In the genomic region with DNA sequence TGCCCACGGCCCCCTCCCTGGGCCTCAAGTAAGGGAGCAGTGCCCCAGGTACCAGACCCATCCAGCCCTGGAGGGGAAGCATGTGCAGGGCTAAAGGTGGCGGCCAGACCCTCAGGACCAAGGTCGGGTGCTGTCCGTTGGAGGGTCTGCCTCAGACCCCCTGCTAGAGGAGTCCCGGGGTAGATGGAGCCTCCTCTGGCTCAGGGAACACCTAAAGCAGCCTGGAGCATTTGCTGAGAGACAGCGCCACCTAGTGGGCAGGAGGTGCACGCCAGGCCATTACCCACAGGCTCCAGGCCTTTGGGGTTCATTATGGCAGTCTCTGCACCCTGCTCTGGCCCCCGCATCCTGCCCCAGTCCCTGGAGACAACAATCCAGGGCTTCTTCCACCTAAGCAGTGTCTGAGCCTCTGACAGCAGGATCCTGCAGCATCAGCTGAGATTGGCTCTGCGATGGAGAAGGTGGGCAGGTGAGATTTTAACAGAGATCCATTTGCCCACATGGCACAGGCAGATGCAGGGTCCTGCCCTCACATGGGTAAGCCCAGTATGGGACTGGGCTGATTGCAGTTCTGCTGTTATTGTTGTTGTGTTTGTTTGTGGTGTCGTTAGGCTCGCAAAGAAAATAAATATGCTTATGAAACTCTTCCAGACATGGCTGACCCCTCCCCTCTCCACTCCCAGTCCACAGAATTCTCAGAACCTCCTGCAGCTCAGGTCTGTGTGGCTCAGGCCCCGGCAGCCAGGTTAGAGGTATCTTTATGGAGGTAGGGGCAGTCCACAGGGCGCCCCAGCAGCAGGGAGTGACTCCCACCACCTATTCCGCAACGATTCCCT, we compare ENCODE assay signal across 1 cellular context.
TF ChIP-seq lines count a peak whose summit lies in the region.

No MANE protein-coding gene starts in this region.

TF ChIP-seq in K562, 482 proteins besides CTCF, POLR2A, EP300 and RAD21 (continues in another document):
- TF ChIP-seq TBP (optimal IDR thresholded peaks at IDR 0.05; ENCODE audit: low read depth, low read length), result no peak
- no peak for TF ChIP-seq ETV1 (tag; conservative IDR thresholded peaks at IDR 0.05; ENCODE audit: low read depth)
- 0 out of 2 replicates have a peak, but pooled peaks have one; percentile 37 for TF ChIP-seq HIVEP1 (CRISPR knock-in tag; IDR thresholded peaks at IDR 0.05)
- TF ChIP-seq, protein P1, sequence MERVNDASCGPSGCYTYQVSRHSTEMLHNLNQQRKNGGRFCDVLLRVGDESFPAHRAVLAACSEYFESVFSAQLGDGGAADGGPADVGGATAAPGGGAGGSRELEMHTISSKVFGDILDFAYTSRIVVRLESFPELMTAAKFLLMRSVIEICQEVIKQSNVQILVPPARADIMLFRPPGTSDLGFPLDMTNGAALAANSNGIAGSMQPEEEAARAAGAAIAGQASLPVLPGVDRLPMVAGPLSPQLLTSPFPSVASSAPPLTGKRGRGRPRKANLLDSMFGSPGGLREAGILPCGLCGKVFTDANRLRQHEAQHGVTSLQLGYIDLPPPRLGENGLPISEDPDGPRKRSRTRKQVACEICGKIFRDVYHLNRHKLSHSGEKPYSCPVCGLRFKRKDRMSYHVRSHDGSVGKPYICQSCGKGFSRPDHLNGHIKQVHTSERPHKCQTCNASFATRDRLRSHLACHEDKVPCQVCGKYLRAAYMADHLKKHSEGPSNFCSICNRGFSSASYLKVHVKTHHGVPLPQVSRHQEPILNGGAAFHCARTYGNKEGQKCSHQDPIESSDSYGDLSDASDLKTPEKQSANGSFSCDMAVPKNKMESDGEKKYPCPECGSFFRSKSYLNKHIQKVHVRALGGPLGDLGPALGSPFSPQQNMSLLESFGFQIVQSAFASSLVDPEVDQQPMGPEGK (CRISPR knock-in tag; IDR thresholded peaks at IDR 0.05; ENCODE audit: borderline replicate concordance), result no peak
- peak; percentile 36 for TF ChIP-seq POU5F1 (IDR thresholded peaks at IDR 0.05; ENCODE audit: borderline replicate concordance, low read depth, low read length, partially characterized antibody)
- TF ChIP-seq ZNF146 (CRISPR knock-in tag; IDR thresholded peaks at IDR 0.05; ENCODE audit: unreplicated experiment), result no peak
- TF ChIP-seq MTA3 (IDR thresholded peaks at IDR 0.05; ENCODE audit: borderline replicate concordance), result peak; percentile 47; the same call in 1 of the 2 replicates
- no peak for TF ChIP-seq ZNF589 (CRISPR knock-in tag; IDR thresholded peaks at IDR 0.05; ENCODE audit: low read depth)
- TF ChIP-seq, protein P2, sequence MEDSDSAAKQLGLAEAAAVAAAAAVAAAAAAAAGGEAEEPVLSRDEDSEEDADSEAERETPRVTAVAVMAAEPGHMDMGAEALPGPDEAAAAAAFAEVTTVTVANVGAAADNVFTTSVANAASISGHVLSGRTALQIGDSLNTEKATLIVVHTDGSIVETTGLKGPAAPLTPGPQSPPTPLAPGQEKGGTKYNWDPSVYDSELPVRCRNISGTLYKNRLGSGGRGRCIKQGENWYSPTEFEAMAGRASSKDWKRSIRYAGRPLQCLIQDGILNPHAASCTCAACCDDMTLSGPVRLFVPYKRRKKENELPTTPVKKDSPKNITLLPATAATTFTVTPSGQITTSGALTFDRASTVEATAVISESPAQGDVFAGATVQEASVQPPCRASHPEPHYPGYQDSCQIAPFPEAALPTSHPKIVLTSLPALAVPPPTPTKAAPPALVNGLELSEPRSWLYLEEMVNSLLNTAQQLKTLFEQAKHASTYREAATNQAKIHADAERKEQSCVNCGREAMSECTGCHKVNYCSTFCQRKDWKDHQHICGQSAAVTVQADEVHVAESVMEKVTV (CRISPR knock-in tag; IDR thresholded peaks at IDR 0.05), result peak; percentile 94
- TF ChIP-seq PHB (CRISPR knock-in tag; IDR thresholded peaks at IDR 0.05), result no peak
- no peak for TF ChIP-seq MYC (IDR thresholded peaks at IDR 0.05; ENCODE audit: low read depth, low read length)
- TF ChIP-seq MYC (CRISPR knock-in tag; IDR thresholded peaks at IDR 0.05; ENCODE audit: borderline replicate concordance, low read depth), result no peak
- TF ChIP-seq SREBF1 (IDR thresholded peaks at IDR 0.05; ENCODE audit: borderline replicate concordance, low read depth, low read length), result no peak
- TF ChIP-seq ZBTB7A (IDR thresholded peaks at IDR 0.05; ENCODE audit: borderline replicate concordance, control insufficient read depth, low read depth, low read length), result peak; percentile 41; the same call in 1 of the 2 replicates
- peak; percentile 52 for TF ChIP-seq CREM (IDR thresholded peaks at IDR 0.05; ENCODE audit: low read depth)
- TF ChIP-seq KDM1A (IDR thresholded peaks at IDR 0.05), result no peak
- TF ChIP-seq NEUROD1 (IDR thresholded peaks at IDR 0.05; ENCODE audit: borderline replicate concordance, low read depth, low read length, partially characterized antibody), result peak; percentile 72
- TF ChIP-seq ZNF263 (CRISPR knock-in tag; IDR thresholded peaks at IDR 0.05; ENCODE audit: borderline replicate concordance), result peak; percentile 62; the same call in 1 of the 2 replicates
- TF ChIP-seq SOX6 (IDR thresholded peaks at IDR 0.05), result 0 out of 2 replicates have a peak, but pooled peaks have one; percentile 17
- TF ChIP-seq JUND (IDR thresholded peaks at IDR 0.05; ENCODE audit: borderline replicate concordance, low read depth, low read length), result 0 out of 2 replicates have a peak, but pooled peaks have one; percentile 17
- no peak for TF ChIP-seq JUND (tag; IDR thresholded peaks at IDR 0.05; ENCODE audit: borderline replicate concordance, low read depth, low read length)
- no peak for TF ChIP-seq ZBTB12 (CRISPR knock-in tag; IDR thresholded peaks at IDR 0.05)
- TF ChIP-seq NCOA1 (IDR thresholded peaks at IDR 0.05; ENCODE audit: low read depth), result no peak
- no peak for TF ChIP-seq ZNF217 (CRISPR knock-in tag; IDR thresholded peaks at IDR 0.05)
- peak; percentile 78; the same call in 1 of the 2 replicates for TF ChIP-seq XRCC5 (IDR thresholded peaks at IDR 0.05; ENCODE audit: low read depth, low read length)
- no peak for TF ChIP-seq ZZZ3 (IDR thresholded peaks at IDR 0.05)
- TF ChIP-seq SRF (CRISPR knock-in tag; IDR thresholded peaks at IDR 0.05), result no peak
- TF ChIP-seq, protein P3, sequence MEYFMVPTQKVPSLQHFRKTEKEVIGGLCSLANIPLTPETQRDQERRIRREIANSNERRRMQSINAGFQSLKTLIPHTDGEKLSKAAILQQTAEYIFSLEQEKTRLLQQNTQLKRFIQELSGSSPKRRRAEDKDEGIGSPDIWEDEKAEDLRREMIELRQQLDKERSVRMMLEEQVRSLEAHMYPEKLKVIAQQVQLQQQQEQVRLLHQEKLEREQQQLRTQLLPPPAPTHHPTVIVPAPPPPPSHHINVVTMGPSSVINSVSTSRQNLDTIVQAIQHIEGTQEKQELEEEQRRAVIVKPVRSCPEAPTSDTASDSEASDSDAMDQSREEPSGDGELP (CRISPR knock-in tag; IDR thresholded peaks at IDR 0.05; ENCODE audit: borderline replicate concordance), result peak; percentile 47; the same call in 1 of the 2 replicates
- peak; percentile 45 to 54; a peak in 2 of 4 replicates for TF ChIP-seq MAZ (CRISPR knock-in tag; conservative IDR thresholded peaks at IDR 0.05 in 1 of 2, IDR thresholded peaks at IDR 0.05 in 1 of 2)
- TF ChIP-seq ARID2 (IDR thresholded peaks at IDR 0.05), result peak; percentile 95
- TF ChIP-seq ILK (tag; IDR thresholded peaks at IDR 0.05; ENCODE audit: borderline replicate concordance, low read depth), result no peak
- 0 out of 2 replicates have a peak, but pooled peaks have one; percentile 26 for TF ChIP-seq HDAC8 (tag; IDR thresholded peaks at IDR 0.05)
- TF ChIP-seq, protein P4, sequence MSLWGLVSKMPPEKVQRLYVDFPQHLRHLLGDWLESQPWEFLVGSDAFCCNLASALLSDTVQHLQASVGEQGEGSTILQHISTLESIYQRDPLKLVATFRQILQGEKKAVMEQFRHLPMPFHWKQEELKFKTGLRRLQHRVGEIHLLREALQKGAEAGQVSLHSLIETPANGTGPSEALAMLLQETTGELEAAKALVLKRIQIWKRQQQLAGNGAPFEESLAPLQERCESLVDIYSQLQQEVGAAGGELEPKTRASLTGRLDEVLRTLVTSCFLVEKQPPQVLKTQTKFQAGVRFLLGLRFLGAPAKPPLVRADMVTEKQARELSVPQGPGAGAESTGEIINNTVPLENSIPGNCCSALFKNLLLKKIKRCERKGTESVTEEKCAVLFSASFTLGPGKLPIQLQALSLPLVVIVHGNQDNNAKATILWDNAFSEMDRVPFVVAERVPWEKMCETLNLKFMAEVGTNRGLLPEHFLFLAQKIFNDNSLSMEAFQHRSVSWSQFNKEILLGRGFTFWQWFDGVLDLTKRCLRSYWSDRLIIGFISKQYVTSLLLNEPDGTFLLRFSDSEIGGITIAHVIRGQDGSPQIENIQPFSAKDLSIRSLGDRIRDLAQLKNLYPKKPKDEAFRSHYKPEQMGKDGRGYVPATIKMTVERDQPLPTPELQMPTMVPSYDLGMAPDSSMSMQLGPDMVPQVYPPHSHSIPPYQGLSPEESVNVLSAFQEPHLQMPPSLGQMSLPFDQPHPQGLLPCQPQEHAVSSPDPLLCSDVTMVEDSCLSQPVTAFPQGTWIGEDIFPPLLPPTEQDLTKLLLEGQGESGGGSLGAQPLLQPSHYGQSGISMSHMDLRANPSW (CRISPR knock-in tag; IDR thresholded peaks at IDR 0.05), result 0 out of 2 replicates have a peak, but pooled peaks have one; percentile 86
- 0 out of 2 replicates have a peak, but pooled peaks have one; percentile 39 for TF ChIP-seq TARDBP (IDR thresholded peaks at IDR 0.05)
- peak; percentile 97 for TF ChIP-seq SMC3 (conservative IDR thresholded peaks at IDR 0.05; ENCODE audit: insufficient read depth, low read depth, low read length)
- TF ChIP-seq NCOR1 (IDR thresholded peaks at IDR 0.05), result no peak
- TF ChIP-seq ZNF511 (CRISPR knock-in tag; IDR thresholded peaks at IDR 0.05), result 0 out of 2 replicates have a peak, but pooled peaks have one; percentile 14
- TF ChIP-seq PHF8 (IDR thresholded peaks at IDR 0.05; ENCODE audit: borderline replicate concordance, low read length), result peak; percentile 10; the same call in 1 of the 2 replicates
- peak; percentile 30; the same call in 1 of the 2 replicates for TF ChIP-seq MAX (CRISPR knock-in tag; IDR thresholded peaks at IDR 0.05)
- no peak for TF ChIP-seq NFYB (IDR thresholded peaks at IDR 0.05; ENCODE audit: extremely low read depth, insufficient read length)
- TF ChIP-seq SMAD1 (IDR thresholded peaks at IDR 0.05; ENCODE audit: low read depth, low read length, partially characterized antibody), result peak; percentile 26
- peak; percentile 50; the same call in 1 of the 2 replicates for TF ChIP-seq CTBP1 (IDR thresholded peaks at IDR 0.05; ENCODE audit: borderline replicate concordance)
- no peak for TF ChIP-seq NR2C1 (IDR thresholded peaks at IDR 0.05)
- no peak for TF ChIP-seq NR2C1 (tag; IDR thresholded peaks at IDR 0.05)
- TF ChIP-seq SMARCA4 (IDR thresholded peaks at IDR 0.05), result no peak
- TF ChIP-seq RBM22 (IDR thresholded peaks at IDR 0.05; ENCODE audit: low read depth, low read length, poor library complexity, severe bottlenecking), result no peak
- TF ChIP-seq CC2D1A (IDR thresholded peaks at IDR 0.05), result peak; percentile 90
- no peak for TF ChIP-seq ZBTB1 (CRISPR knock-in tag; IDR thresholded peaks at IDR 0.05; ENCODE audit: borderline replicate concordance, low read depth)
- no peak for TF ChIP-seq KDM4B (IDR thresholded peaks at IDR 0.05; ENCODE audit: borderline replicate concordance in 2 of 2, low read depth in 1 of 2)
- TF ChIP-seq RB1 (IDR thresholded peaks at IDR 0.05; ENCODE audit: low read depth), result peak; percentile 87
- TF ChIP-seq SAFB (IDR thresholded peaks at IDR 0.05; ENCODE audit: borderline replicate concordance, low read depth, low read length), result no peak
- TF ChIP-seq EHMT2 (IDR thresholded peaks at IDR 0.05), result no peak
- no peak for TF ChIP-seq RBM14 (IDR thresholded peaks at IDR 0.05; ENCODE audit: borderline replicate concordance, insufficient read depth, low read depth, low read length)
- 0 out of 2 replicates have a peak, but pooled peaks have one; percentile 11 for TF ChIP-seq ZNF143 (CRISPR knock-in tag; IDR thresholded peaks at IDR 0.05)
- no peak for TF ChIP-seq CBFB (CRISPR knock-in tag; IDR thresholded peaks at IDR 0.05)
- 0 out of 2 replicates have a peak, but pooled peaks have one; percentile 41 for TF ChIP-seq ATF7 (IDR thresholded peaks at IDR 0.05)
- TF ChIP-seq ZNF311 (CRISPR knock-in tag; IDR thresholded peaks at IDR 0.05), result no peak
- no peak for TF ChIP-seq L3MBTL2 (IDR thresholded peaks at IDR 0.05)
- no peak for TF ChIP-seq FUS (optimal IDR thresholded peaks at IDR 0.05; ENCODE audit: low read depth, low read length)
- peak in 1 of 3 experiments; percentile 40 for TF ChIP-seq YY1 (IDR thresholded peaks at IDR 0.05; ENCODE audit: borderline replicate concordance in 1 of 3, control insufficient read depth in 1 of 3, extremely low read depth in 1 of 3, insufficient read depth in 3 of 3, insufficient read length in 1 of 3, insufficient replicate concordance in 2 of 3, low read depth in 1 of 3, low read length in 2 of 3)
- TF ChIP-seq SFPQ (IDR thresholded peaks at IDR 0.05; ENCODE audit: low read depth, low read length), result no peak
- no peak for TF ChIP-seq HDGF (IDR thresholded peaks at IDR 0.05)
